Comparison of ENCODE assay signal across 17 cellular contexts in genomic region chr3:195188530-195188917, GRCh38.
A peak's percentile ranks its signal among the peaks of the same experiment; 100 is the strongest.
DNase-seq lines count a peak whose midpoint lies in the region; ATAC-seq, FAIRE-seq and TF ChIP-seq lines count a peak whose summit lies in the region.
"Had no signal": no experiment of that assay in that cellular context is flagged by ENCODE, and none has a peak within 500 bp of the region (broad histone marks: within the 10 kb centered on the region; RNA-seq: fewer than 3 reads in every experiment).

No MANE protein-coding gene starts in this region.

- H3K4me1 ChIP-seq in Panc1 (ENCODE audit: control insufficient read depth, insufficient read depth, low read length) (peaks cover 8% of the 10 kb centered on the region), neural progenitor cell (peaks cover 12% of the 10 kb centered on the region)

- H3K27ac ChIP-seq in Panc1 (ENCODE audit: low read length) (no peak overlapping the region), neural progenitor cell (no peak overlapping the region)
- H3K27ac ChIP-seq: HL-60 had no signal

- H3K4me3 Mint-ChIP-seq in endothelial cell (ENCODE audit: unreplicated experiment) (no peak overlapping the region), neural progenitor cell (no peak overlapping the region)
- H3K4me3 Mint-ChIP-seq: CD4-positive, alpha-beta T cell; stimulated activated memory B cell treated with anti-CD40 and anti-IgM and Interleukin-4, amounts not matched to agents 10 μg/mL and 1 μg/mL and 100 μg/mL, for 72 hours had no signal

- no peak overlapping the region for H3K9ac ChIP-seq in neural progenitor cell

- DNase-seq in GM12864 (ENCODE audit: low read depth) (no peak), Panc1 (ENCODE audit: low read depth, low spot score) (no peak), endothelial cell (ENCODE audit: low spot score) (no peak), neural progenitor cell (ENCODE audit: low spot score) (no peak), putamen (ENCODE audit: low spot score) (no peak), SW480 (ENCODE audit: low spot score) (no peak), frontal cortex (ENCODE audit: low spot score in 2 of 2) (no peak), T-helper 1 cell (no peak)
- DNase-seq: activated T-cell treated with anti-CD3 and anti-CD28 coated beads, Interleukin-2, amount 50 U/mL, for 1 hour; CD4-positive, alpha-beta T cell; kidney; NCI-H2171 treated with DMSO at 0.1 percent for 48 hours; stimulated activated CD4-positive, alpha-beta T cell treated with anti-CD3 and anti-CD28 coated beads, Interleukin-4, amount 100 ng/mL, for 1 hour; SW 1271 had no signal

- H3K4me2 ChIP-seq in neural progenitor cell, result no peak overlapping the region

- H3K9me3 Mint-ChIP-seq in endothelial cell (ENCODE audit: unreplicated experiment) (peaks cover 5% of the 10 kb centered on the region), neural progenitor cell (peaks cover 24% of the 10 kb centered on the region)

- peaks cover 73% of the 10 kb centered on the region for H3K79me2 ChIP-seq in neural progenitor cell (ENCODE audit: low read depth)

- H3K4me3 ChIP-seq in GM12864 (ENCODE audit: low read depth, low read length) (no peak overlapping the region), Panc1 (ENCODE audit: low read depth in 2 of 2, low read length in 2 of 2) (no peak overlapping the region), neural progenitor cell (no peak overlapping the region)
- H3K4me3 ChIP-seq: uterus had no signal

- no TSS peak for BruUV-seq in Panc1 (replicated peaks; lab: Mats Ljungman, UMichigan)

- TF ChIP-seq CTCF in GM12864 (IDR thresholded peaks at IDR 0.05; ENCODE audit: low read depth, low read length, missing control alignments) (peak; percentile 15), Panc1 (IDR thresholded peaks at IDR 0.05) (no peak; the same call in 1 of the 2 replicates), endothelial cell (IDR thresholded peaks at IDR 0.05; ENCODE audit: unreplicated experiment) (no peak), neural progenitor cell (IDR thresholded peaks at IDR 0.05) (no peak)

- POLR2A ChIA-PET in Panc1 (lab: Charles Lee), result no interaction called here

- no peak for FAIRE-seq in frontal cortex (lab: Jason Lieb, UNC)
- FAIRE-seq: kidney had no signal

- no peaks in the 10 kb centered on the region for H4K20me1 ChIP-seq in neural progenitor cell (ENCODE audit: low read depth)

- H3K36me3 Mint-ChIP-seq in endothelial cell (ENCODE audit: low read depth, unreplicated experiment) (peaks cover 13% of the 10 kb centered on the region), neural progenitor cell (peaks cover 19% of the 10 kb centered on the region)

- H3K27me3 Mint-ChIP-seq in endothelial cell (ENCODE audit: unreplicated experiment), result peaks cover 9% of the 10 kb centered on the region
- peaks cover 2% of the 10 kb centered on the region for H3K27me3 Mint-ChIP-seq in neural progenitor cell (ENCODE audit: insufficient read depth, low read depth)
- H3K27me3 Mint-ChIP-seq: CD4-positive, alpha-beta T cell; stimulated activated memory B cell treated with anti-CD40 and anti-IgM and Interleukin-4, amounts not matched to agents 10 μg/mL and 1 μg/mL and 100 μg/mL, for 72 hours had no signal

- H3K36me3 ChIP-seq in Panc1 (ENCODE audit: control insufficient read depth, insufficient read depth, low read length) (no peaks in the 10 kb centered on the region), neural progenitor cell (peaks cover 7% of the 10 kb centered on the region)
- H3K36me3 ChIP-seq: uterus had no signal

- intact Hi-C loops in Panc1 (cut with micrococcal nuclease; ENCODE audit: unreplicated experiment), result no loop called here

- CTCF ChIA-PET in Panc1 (lab: Charles Lee), result no interaction called here

- in situ Hi-C loops in Panc1 (cut with HindIII; ENCODE audit: low pct_unique_long_range_greater_than_20kb, low sequenced_read_pairs), result no loop called here

- peaks cover 16% of the 10 kb centered on the region for H3K9me3 ChIP-seq in Panc1 (ENCODE audit: control insufficient read depth, insufficient read depth, low read depth, low read length)
- H3K9me3 ChIP-seq in neural progenitor cell (ENCODE audit: low read depth), result peaks cover 12% of the 10 kb centered on the region

- peak overlapping the region; percentile 20 for H3K27ac Mint-ChIP-seq in endothelial cell (ENCODE audit: unreplicated experiment)
- peak overlapping the region; percentile 20 for H3K27ac Mint-ChIP-seq in neural progenitor cell
- H3K27ac Mint-ChIP-seq: CD4-positive, alpha-beta T cell had no signal

- peak; percentile 56 for ATAC-seq in Panc1
- ATAC-seq: stimulated activated memory B cell treated with anti-CD40 and anti-IgM and Interleukin-4, amounts not matched to agents 10 μg/mL and 1 μg/mL and 100 μg/mL, for 72 hours had no signal

- H3K27me3 ChIP-seq in Panc1 (ENCODE audit: control insufficient read depth, insufficient read depth, low read length) (no peaks in the 10 kb centered on the region), neural progenitor cell (no peaks in the 10 kb centered on the region)
- H3K27me3 ChIP-seq: uterus had no signal

- no peak overlapping the region for H2AFZ ChIP-seq in neural progenitor cell (replicated peaks)

- H3K4me1 Mint-ChIP-seq in endothelial cell (ENCODE audit: unreplicated experiment) (peaks cover 45% of the 10 kb centered on the region), neural progenitor cell (peaks cover 27% of the 10 kb centered on the region)

- H3F3A ChIP-seq in neural progenitor cell (ENCODE audit: low read depth), result no peaks in the 10 kb centered on the region
